In genomic region chr14:37474191-37474590, GRCh38 we compare ENCODE assay signal across 28 cellular contexts.
"Had no signal": no experiment of that assay in that cellular context is flagged by ENCODE, and none has a peak within 500 bp of the region (broad histone marks: within the 10 kb centered on the region; RNA-seq: fewer than 3 reads in every experiment).

No MANE protein-coding gene starts in this region.

- ATAC-seq: effector memory CD8-positive, alpha-beta T cell; esophagus mucosa; foreskin keratinocyte; gastrocnemius medialis; gastroesophageal sphincter; heart left ventricle; heart right ventricle had no signal

- DNase-seq: colonic mucosa; cortex of kidney; dermis blood vessel endothelial cell; dorsolateral prefrontal cortex; effector CD4-positive, alpha-beta T cell; effector CD8-positive, alpha-beta T cell; effector memory CD4-positive, alpha-beta T cell; effector memory CD8-positive, alpha-beta T cell; endodermal cell; erythroblast; esophagus squamous epithelium; foreskin fibroblast; foreskin keratinocyte; foreskin melanocyte; gastrocnemius medialis; glutamatergic neuron; head of caudate nucleus; heart left ventricle; heart right ventricle had no signal

- H3K9me3 ChIP-seq: colonic mucosa, esophagus muscularis mucosa, gastrocnemius medialis had no signal

- H3K27me3 ChIP-seq: colonic mucosa, dorsolateral prefrontal cortex, esophagus muscularis mucosa, esophagus squamous epithelium, foreskin keratinocyte, gastrocnemius medialis, gastroesophageal sphincter, heart left ventricle, heart right ventricle had no signal

- FAIRE-seq: colon, endometrium, endothelial cell of umbilical vein, frontal cortex had no signal

- H3K27ac ChIP-seq: colonic mucosa, coronary artery, dorsolateral prefrontal cortex, epithelial cell of prostate, esophagus muscularis mucosa, esophagus squamous epithelium, foreskin keratinocyte, gastrocnemius medialis, gastroesophageal sphincter, heart left ventricle, heart right ventricle had no signal

- H3K36me3 ChIP-seq: colonic mucosa, heart left ventricle, heart right ventricle had no signal

- H3K4me1 ChIP-seq: colonic mucosa, esophagus muscularis mucosa, esophagus squamous epithelium, foreskin keratinocyte, gastrocnemius medialis, gastroesophageal sphincter, heart left ventricle, heart right ventricle had no signal

- H3K4me3 ChIP-seq: colonic mucosa, coronary artery, dorsolateral prefrontal cortex, esophagus muscularis mucosa, esophagus squamous epithelium, gastrocnemius medialis, gastroesophageal sphincter, heart left ventricle, heart right ventricle had no signal
